Comparison of ENCODE assay signal across 20 cellular contexts in the genomic region with DNA sequence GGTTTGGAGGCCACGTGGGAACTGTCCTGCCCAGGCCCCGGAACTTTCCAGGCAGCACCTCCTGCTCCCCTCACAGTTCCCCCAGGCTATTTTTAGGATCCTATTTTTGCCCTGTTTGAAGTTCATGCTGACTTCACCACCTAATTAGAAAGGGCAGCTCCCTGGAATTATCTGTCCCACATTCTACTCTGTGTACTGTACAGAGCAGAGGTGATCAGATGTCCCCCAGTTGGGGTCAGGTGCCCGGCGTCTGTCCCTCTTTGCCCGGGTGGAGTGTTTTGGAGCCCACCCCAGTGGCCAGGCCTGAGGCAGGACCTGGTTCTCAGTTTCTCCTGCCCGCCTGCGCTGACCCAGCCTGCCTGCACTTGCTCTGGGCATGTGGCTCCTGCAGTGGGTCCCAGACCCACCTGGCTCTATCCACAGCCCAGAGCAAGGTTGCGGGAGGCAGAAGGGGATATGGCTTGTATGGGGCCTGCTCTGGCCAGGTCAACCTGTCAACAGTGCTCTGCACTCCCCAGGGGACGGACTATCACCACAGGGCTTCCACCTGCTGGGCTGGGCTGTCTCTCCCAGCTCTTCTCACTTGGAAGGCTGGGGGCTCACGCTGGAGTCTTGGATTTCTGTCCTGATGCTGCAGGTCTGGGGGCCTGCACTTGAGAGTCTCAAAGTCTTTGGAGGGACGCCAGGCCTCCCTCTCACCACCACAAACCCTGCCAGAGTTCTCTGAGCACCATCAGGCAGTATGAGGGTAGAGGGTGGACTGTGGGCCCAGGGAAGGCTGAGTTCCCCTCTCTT.
DNase-seq lines count a peak whose midpoint lies in the region; ATAC-seq, FAIRE-seq and TF ChIP-seq lines count a peak whose summit lies in the region.
"Had no signal": no experiment of that assay in that cellular context is flagged by ENCODE, and none has a peak within 500 bp of the region (broad histone marks: within the 10 kb centered on the region; RNA-seq: fewer than 3 reads in every experiment).

No MANE protein-coding gene starts in this region.

- TF ChIP-seq POLR2A in right lobe of liver (IDR thresholded peaks at IDR 0.05) (no peak), HepG2 (IDR thresholded peaks at IDR 0.05; ENCODE audit: insufficient read depth in 1 of 2, low read depth in 2 of 2, low read length in 2 of 2) (no peak)

- H3K4me3 ChIP-seq in right lobe of liver (no peak overlapping the region), HepG2 (replicated peaks in 1 of 3; ENCODE audit: insufficient read depth in 1 of 3, low read depth in 2 of 3, low read length in 3 of 3) (no peak overlapping the region)
- H3K4me3 ChIP-seq: lung, skin epidermis had no signal

- H3K9ac ChIP-seq in HepG2 (ENCODE audit: insufficient read depth, low read depth, low read length), result no peak overlapping the region

- WGBS in right lobe of liver (ENCODE audit: insufficient coverage, low coverage, low lambda C conversion rate, missing lambda C conversion rate), result no CpG with 5 or more reads among the region's 11 CpGs
- 44% methylated on average over 2 of the region's 11 CpGs for WGBS in HepG2 (ENCODE audit: low lambda C conversion rate)

- H3K9me3 ChIP-seq in right lobe of liver, result no peaks in the 10 kb centered on the region
- no peaks in the 10 kb centered on the region for H3K9me3 ChIP-seq in HepG2 (ENCODE audit: low read length)

- intact Hi-C loops in right lobe of liver (cut with DNase I), result no loop called here
- intact Hi-C loops in HepG2 (cut with micrococcal nuclease; ENCODE audit: unreplicated experiment), result no loop called here
- intact Hi-C loops in left cardiac atrium (cut with DNase I), result loop anchor here in 1 of 2 donors (5.0 kb wide), 2 partner anchors 136 to 266 kb away; partner anchors contain the start of gene GADD45G
- intact Hi-C loops in posterior vena cava (cut with DNase I), result loop anchor here in 1 of 2 donors (10.0 kb wide), 2 partner anchors 62 to 268 kb away; partner anchors contain the start of gene GADD45G
- intact Hi-C loops in Calu3 (cut with micrococcal nuclease; ENCODE audit: unreplicated experiment), result no loop called here

- H3K36me3 Mint-ChIP-seq in Calu3 (ENCODE audit: insufficient read depth, unreplicated experiment), result no peaks in the 10 kb centered on the region
- H3K36me3 Mint-ChIP-seq: IgD-negative memory B cell; natural killer cell treated with Interleukin-12 subunit alpha and Interleukin-12 subunit beta and Interleukin-15 and Interleukin-18, amount 100 ng/mL, for 72 hours; stimulated activated effector memory CD8-positive, alpha-beta T cell treated with anti-CD3 and anti-CD28 coated beads, Interleukin-12 subunit alpha, Interleukin-12 subunit beta, amount 100 ng/mL, for 72 hours; T-cell had no signal

- H3K27ac Mint-ChIP-seq in Calu3 (ENCODE audit: unreplicated experiment), result no peak overlapping the region
- H3K27ac Mint-ChIP-seq: activated naive CD8-positive, alpha-beta T cell treated with anti-CD3 and anti-CD28 coated beads, Interleukin-2, amount 50 U/mL, for 24 hours; IgD-negative memory B cell; natural killer cell treated with Interleukin-12 subunit alpha and Interleukin-12 subunit beta and Interleukin-15 and Interleukin-18, amount 100 ng/mL, for 72 hours; T-cell had no signal

- no peak overlapping the region for H3K4me3 Mint-ChIP-seq in Calu3 (ENCODE audit: low read depth, unreplicated experiment)
- H3K4me3 Mint-ChIP-seq: activated naive CD8-positive, alpha-beta T cell treated with anti-CD3 and anti-CD28 coated beads, Interleukin-2, amount 50 U/mL, for 24 hours; IgD-negative memory B cell; natural killer cell treated with Interleukin-12 subunit alpha and Interleukin-12 subunit beta and Interleukin-15 and Interleukin-18, amount 100 ng/mL, for 72 hours; stimulated activated effector memory CD8-positive, alpha-beta T cell treated with anti-CD3 and anti-CD28 coated beads, Interleukin-12 subunit alpha, Interleukin-12 subunit beta, amount 100 ng/mL, for 72 hours; T-cell had no signal

- H3K4me1 ChIP-seq in right lobe of liver, result peaks cover 0 to 29% (median 9%) of the 10 kb centered on the region in 4 donors
- no peaks in the 10 kb centered on the region for H3K4me1 ChIP-seq in HepG2 (ENCODE audit: insufficient read depth, low read length)

- no peak overlapping the region for H2AFZ ChIP-seq in HepG2 (ENCODE audit: low read length)

- no peak for ATAC-seq in right lobe of liver
- ATAC-seq in HepG2, result no peak
- peak; percentile 65 to 67 for ATAC-seq in left cardiac atrium
- ATAC-seq: activated naive CD8-positive, alpha-beta T cell treated with anti-CD3 and anti-CD28 coated beads, Interleukin-2, amount 50 U/mL, for 24 hours; stimulated activated effector memory CD8-positive, alpha-beta T cell treated with anti-CD3 and anti-CD28 coated beads, Interleukin-12 subunit alpha, Interleukin-12 subunit beta, amount 100 ng/mL, for 72 hours; T-cell had no signal

- CTCF ChIA-PET in HepG2 (lab: Yijun Ruan, JAX; ENCODE audit: low intra/inter-chr PET ratio, low total read pairs) (no interaction called here), Calu3 (lab: Charles Lee) (no interaction called here)

- H3K27ac ChIP-seq in right lobe of liver (no peak overlapping the region), HepG2 (ENCODE audit: extremely low read length, insufficient read depth, low read length) (no peak overlapping the region)

- H3K79me2 ChIP-seq in HepG2 (ENCODE audit: insufficient read depth, low read length), result no peaks in the 10 kb centered on the region

- H3K4me1 Mint-ChIP-seq in Calu3 (ENCODE audit: low read depth, unreplicated experiment), result no peaks in the 10 kb centered on the region
- H3K4me1 Mint-ChIP-seq: activated naive CD8-positive, alpha-beta T cell treated with anti-CD3 and anti-CD28 coated beads, Interleukin-2, amount 50 U/mL, for 24 hours; stimulated activated effector memory CD8-positive, alpha-beta T cell treated with anti-CD3 and anti-CD28 coated beads, Interleukin-12 subunit alpha, Interleukin-12 subunit beta, amount 100 ng/mL, for 72 hours; T-cell had no signal

- H3K4me2 ChIP-seq in HepG2 (ENCODE audit: low read depth, low read length), result no peak overlapping the region

- TF ChIP-seq EP300 in HepG2 (IDR thresholded peaks at IDR 0.05; ENCODE audit: low read depth in 2 of 2, low read length in 2 of 2), result no peak
- TF ChIP-seq EP300 in HepG2 (CRISPR knock-in tag; IDR thresholded peaks at IDR 0.05; ENCODE audit: borderline replicate concordance), result no peak

- TF ChIP-seq RAD21 in HepG2 (CRISPR knock-in tag; IDR thresholded peaks at IDR 0.05), result no peak

- H3K36me3 ChIP-seq in right lobe of liver, result no peaks in the 10 kb centered on the region
- no peaks in the 10 kb centered on the region for H3K36me3 ChIP-seq in HepG2 (replicated peaks in 1 of 2; ENCODE audit: control insufficient read depth in 1 of 2, insufficient read depth in 2 of 2, low read length in 2 of 2)

- H3K27me3 ChIP-seq in right lobe of liver (no peaks in the 10 kb centered on the region), HepG2 (ENCODE audit: control insufficient read depth in 1 of 2, insufficient read depth in 2 of 2, low read length in 2 of 2) (0 out of 5 replicates have a peak, but pooled peaks cover 0 to 2% of the 10 kb centered on the region in 2 experiments)

- H3K9me3 Mint-ChIP-seq in Calu3 (ENCODE audit: low read depth, unreplicated experiment), result no peaks in the 10 kb centered on the region
- H3K9me3 Mint-ChIP-seq: activated naive CD8-positive, alpha-beta T cell treated with anti-CD3 and anti-CD28 coated beads, Interleukin-2, amount 50 U/mL, for 24 hours; IgD-negative memory B cell; natural killer cell treated with Interleukin-12 subunit alpha and Interleukin-12 subunit beta and Interleukin-15 and Interleukin-18, amount 100 ng/mL, for 72 hours; stimulated activated effector memory CD8-positive, alpha-beta T cell treated with anti-CD3 and anti-CD28 coated beads, Interleukin-12 subunit alpha, Interleukin-12 subunit beta, amount 100 ng/mL, for 72 hours; T-cell had no signal

- no peak for FAIRE-seq in HepG2 (lab: Jason Lieb, UNC)
- FAIRE-seq: D721Med, urothelium cell line had no signal

- no peaks in the 10 kb centered on the region for H4K20me1 ChIP-seq in HepG2 (ENCODE audit: insufficient read depth, low read length)

- POLR2A ChIA-PET in HepG2 (lab: Yijun Ruan, JAX), result no interaction called here

- DNase-seq in right lobe of liver (peak in 2 of 3 donors; percentile 39 to 40), HepG2 (ENCODE audit: low spot score) (no peak), left cardiac atrium (no peak), posterior vena cava (ENCODE audit: low spot score) (peak; percentile 58), Calu3 (no peak), NCI-H510A (lab: John Stamatoyannopoulos, UW) (no peak), NK-92 (lab: John Stamatoyannopoulos, UW; ENCODE audit: unreplicated experiment) (no peak)
- DNase-seq in activated naive CD4-positive, alpha-beta T cell (lab: John Stamatoyannopoulos, UW), result no peak
- DNase-seq: activated naive CD8-positive, alpha-beta T cell treated with anti-CD3 and anti-CD28 coated beads, Interleukin-2, amount 50 U/mL, for 24 hours; caudate nucleus; NCI-H748 treated with DMSO at 0.1 percent for 48 hours; RPMI8226 had no signal

- TF ChIP-seq CTCF in right lobe of liver (IDR thresholded peaks at IDR 0.05) (no peak), HepG2 (CRISPR knock-in tag; IDR thresholded peaks at IDR 0.05) (no peak), Calu3 (IDR thresholded peaks at IDR 0.05; ENCODE audit: unreplicated experiment) (no peak)

- in situ Hi-C loops in HepG2 (cut with HindIII; ENCODE audit: extremely low pct_ligation_motif_present, low pct_unique_long_range_greater_than_20kb), result no loop called here

- BruUV-seq in HepG2 (replicated peaks; lab: Mats Ljungman, UMichigan) (no TSS peak), Calu3 (replicated peaks; lab: Mats Ljungman, UMichigan) (no TSS peak)

- H3K27me3 Mint-ChIP-seq in Calu3 (ENCODE audit: unreplicated experiment), result peaks cover 72% of the 10 kb centered on the region
- H3K27me3 Mint-ChIP-seq: activated naive CD8-positive, alpha-beta T cell treated with anti-CD3 and anti-CD28 coated beads, Interleukin-2, amount 50 U/mL, for 24 hours; IgD-negative memory B cell; natural killer cell treated with Interleukin-12 subunit alpha and Interleukin-12 subunit beta and Interleukin-15 and Interleukin-18, amount 100 ng/mL, for 72 hours; T-cell had no signal

TF ChIP-seq in HepG2, 621 proteins besides CTCF, POLR2A, EP300 and RAD21 (continues in another document):
- TF ChIP-seq MAF1 (CRISPR knock-in tag; IDR thresholded peaks at IDR 0.05; ENCODE audit: borderline replicate concordance) (no peak), ONECUT2 (CRISPR knock-in tag; IDR thresholded peaks at IDR 0.05) (no peak), ZNF558 (CRISPR knock-in tag; IDR thresholded peaks at IDR 0.05; ENCODE audit: borderline replicate concordance) (no peak), ZSCAN25 (CRISPR knock-in tag; IDR thresholded peaks at IDR 0.05) (no peak), HMG20A (CRISPR knock-in tag; IDR thresholded peaks at IDR 0.05; ENCODE audit: borderline replicate concordance) (no peak), FOXO1 (CRISPR knock-in tag; IDR thresholded peaks at IDR 0.05) (no peak), SRF (IDR thresholded peaks at IDR 0.05; ENCODE audit: low read depth, low read length) (no peak), REPIN1 (CRISPR knock-in tag; IDR thresholded peaks at IDR 0.05; ENCODE audit: borderline replicate concordance, low read depth) (no peak), TBX2 (CRISPR knock-in tag; IDR thresholded peaks at IDR 0.05; ENCODE audit: borderline replicate concordance) (no peak)

Comparison
In these comparisons a context has a peak if more than half of its experiments do, and no peak if none do; other contexts are left out.
1. DNase-seq: peak in right lobe of liver (2 of 3) and posterior vena cava (single experiment); none in HepG2 (single experiment), left cardiac atrium (single experiment), Calu3 (single experiment), NCI-H510A (single experiment), NK-92 (single experiment) and activated naive CD4-positive, alpha-beta T cell (0 of 4).
2. ATAC-seq: peak in left cardiac atrium (2 of 2); none in right lobe of liver (0 of 4) and HepG2 (single experiment).